17 cellular contexts compared by ENCODE assay signal in the genomic region with DNA sequence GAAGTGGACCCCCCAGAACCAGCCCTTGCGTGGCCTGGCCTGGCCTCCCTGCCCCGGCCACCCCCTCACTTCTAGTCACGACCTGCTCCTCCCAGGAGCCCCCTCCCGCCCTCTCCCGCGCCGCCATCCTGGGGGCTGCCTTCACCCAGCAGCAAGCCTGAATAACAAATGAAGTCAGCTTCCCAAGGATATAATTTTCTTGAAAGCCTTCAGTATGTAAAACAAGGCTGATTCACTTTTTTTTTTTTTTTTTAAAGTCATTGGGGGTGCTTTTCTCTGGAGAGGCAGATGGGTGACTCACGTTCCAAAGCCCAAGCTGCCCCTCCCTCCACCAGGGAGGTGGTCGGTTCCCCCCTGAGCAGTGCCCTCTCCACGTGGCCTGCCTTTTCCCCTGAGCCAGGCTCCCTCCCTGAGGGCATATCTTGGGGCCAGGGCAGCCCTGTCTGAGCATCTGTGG.
DNase-seq lines count a peak whose midpoint lies in the region; ATAC-seq, FAIRE-seq and TF ChIP-seq lines count a peak whose summit lies in the region.
"Had no signal": no experiment of that assay in that cellular context is flagged by ENCODE, and none has a peak within 500 bp of the region (broad histone marks: within the 10 kb centered on the region; RNA-seq: fewer than 3 reads in every experiment).

No MANE protein-coding gene starts in this region.

- peaks cover 10% of the 10 kb centered on the region for H3K36me3 Mint-ChIP-seq in astrocyte (ENCODE audit: low read depth, unreplicated experiment)

- TF ChIP-seq POLR2A in heart left ventricle (IDR thresholded peaks at IDR 0.05): no peak

- H3K4me1 ChIP-seq in SK-N-SH (ENCODE audit: control insufficient read depth in 1 of 2, insufficient read depth in 2 of 2, low read depth in 1 of 2, low read length in 1 of 2) (peaks cover 13 to 34% of the 10 kb centered on the region in 2 experiments; a peak in 2 of 4 replicates), astrocyte (ENCODE audit: insufficient read depth, low read length) (peaks cover 16% of the 10 kb centered on the region), iPS-20b (ENCODE audit: insufficient read depth, low read length) (peaks cover 21% of the 10 kb centered on the region), heart left ventricle (peaks cover 0 to 30% (median 8%) of the 10 kb centered on the region in 12 donors)
- H3K4me1 ChIP-seq: lower lobe of right lung had no signal

- H3K27ac Mint-ChIP-seq in astrocyte (ENCODE audit: unreplicated experiment): no peak overlapping the region
- H3K27ac Mint-ChIP-seq: activated CD4-positive, alpha-beta T cell treated with anti-CD3 and anti-CD28 coated beads, Interleukin-2, amount 10 ng/mL, durations not matched to agents 7 days and 5 days; activated T-helper 1 cell treated with anti-CD3 and anti-CD28 coated beads, Interleukin-12 subunit alpha, Interleukin-12 subunit beta, Interleukin-2, Interleukin-4 antibody, amounts not matched to agents 30 ng/mL and 10 ng/mL and 1 ng/mL, durations not matched to agents 14 hours and 24 hours and 36 hours had no signal

- intact Hi-C loops in heart left ventricle (cut with DNase I): no loop called here

- H3K79me2 ChIP-seq in SK-N-SH (ENCODE audit: insufficient read depth) (no peaks in the 10 kb centered on the region), astrocyte (ENCODE audit: insufficient read depth, low read length) (no peaks in the 10 kb centered on the region)

- H3K4me3 Mint-ChIP-seq in astrocyte (ENCODE audit: unreplicated experiment): no peak overlapping the region
- H3K4me3 Mint-ChIP-seq: activated CD4-positive, alpha-beta T cell treated with anti-CD3 and anti-CD28 coated beads, Interleukin-2, amount 10 ng/mL, durations not matched to agents 7 days and 5 days; activated T-helper 1 cell treated with anti-CD3 and anti-CD28 coated beads, Interleukin-12 subunit alpha, Interleukin-12 subunit beta, Interleukin-2, Interleukin-4 antibody, amounts not matched to agents 30 ng/mL and 10 ng/mL and 1 ng/mL, durations not matched to agents 14 hours and 24 hours and 36 hours had no signal

- CTCF ChIA-PET in SK-N-SH (lab: Yijun Ruan, JAX): interaction anchor here (1.0 kb wide), 1 partner anchor 391 kb away, joined by 3 read pairs; no protein-coding TSS in a partner anchor

- H3K4me2 ChIP-seq in SK-N-SH: no peak overlapping the region
- peak overlapping the region; percentile 76 for H3K4me2 ChIP-seq in astrocyte (ENCODE audit: low read length)

- WGBS in SK-N-SH (ENCODE audit: low lambda C conversion rate): 72% methylated on average over 10 of the region's 10 CpGs
- 72 to 83% (median 82%) methylated on average over 10 of the region's 10 CpGs for WGBS in heart left ventricle, 4 donors

- H3K4me3 ChIP-seq in SK-N-SH (ENCODE audit: low read depth in 2 of 2, low read length in 1 of 2): no peak overlapping the region
- H3K4me3 ChIP-seq in astrocyte (ENCODE audit: insufficient read depth, low read depth, low read length): no peak overlapping the region
- H3K4me3 ChIP-seq in iPS-20b (ENCODE audit: low read length): no peak overlapping the region; the same call in 1 of the 2 replicates
- no peak overlapping the region for H3K4me3 ChIP-seq in heart left ventricle
- H3K4me3 ChIP-seq: lower lobe of right lung had no signal

- no peak for TF ChIP-seq EP300 in SK-N-SH (IDR thresholded peaks at IDR 0.05; ENCODE audit: borderline replicate concordance in 1 of 2, low read depth in 1 of 2, low read length in 1 of 2)

- no peaks in the 10 kb centered on the region for H3K9me2 ChIP-seq in SK-N-SH

- H3K9me3 Mint-ChIP-seq in astrocyte (ENCODE audit: unreplicated experiment): peaks cover 5% of the 10 kb centered on the region
- H3K9me3 Mint-ChIP-seq: activated T-helper 1 cell treated with anti-CD3 and anti-CD28 coated beads, Interleukin-12 subunit alpha, Interleukin-12 subunit beta, Interleukin-2, Interleukin-4 antibody, amounts not matched to agents 30 ng/mL and 10 ng/mL and 1 ng/mL, durations not matched to agents 14 hours and 24 hours and 36 hours had no signal

- no peaks in the 10 kb centered on the region for H3F3A ChIP-seq in SK-N-SH (replicated peaks; ENCODE audit: insufficient read depth)

- H3K27ac ChIP-seq in SK-N-SH (ENCODE audit: low read depth in 2 of 2, low read length in 1 of 2) (peak overlapping the region in 1 of 2 experiments; percentile 21; a peak in 1 of 4 replicates), astrocyte (ENCODE audit: low read depth, low read length) (peak overlapping the region; percentile 48), iPS-20b (ENCODE audit: low read length) (no peak overlapping the region), heart left ventricle (no peak overlapping the region)
- H3K27ac ChIP-seq: lower lobe of right lung had no signal

- no peaks in the 10 kb centered on the region for H3K27me3 ChIP-seq in SK-N-SH (ENCODE audit: insufficient read depth)
- H3K27me3 ChIP-seq in astrocyte (ENCODE audit: insufficient read depth, low read length): no peaks in the 10 kb centered on the region
- H3K27me3 ChIP-seq in iPS-20b (ENCODE audit: insufficient read depth, low read length): no peaks in the 10 kb centered on the region
- no peaks in the 10 kb centered on the region for H3K27me3 ChIP-seq in heart left ventricle

- no peak overlapping the region for H3K9ac ChIP-seq in SK-N-SH
- H3K9ac ChIP-seq in astrocyte (ENCODE audit: low read length): peak overlapping the region; percentile 67
- H3K9ac ChIP-seq in iPS-20b (ENCODE audit: low read depth, low read length): 0 out of 2 replicates have a peak overlapping the region, but pooled peaks have one; percentile 53

- no peak for DNase-seq in SK-N-SH
- DNase-seq in astrocyte (ENCODE audit: low read depth): peak; percentile 74
- DNase-seq in LoVo (ENCODE audit: low spot score): no peak
- DNase-seq in heart left ventricle: no peak
- DNase-seq in SIG-M5 (lab: John Stamatoyannopoulos, UW): no peak
- DNase-seq: 8988T; activated CD4-positive, alpha-beta T cell treated with anti-CD3 and anti-CD28 coated beads, Interleukin-2, amount 10 ng/mL, durations not matched to agents 7 days and 5 days; KBM-7; lower lobe of right lung; NCI-H1436 treated with DMSO at 0.1 percent for 48 hours; NCI-H526; occipital lobe had no signal

- peaks cover 0 to 19% of the 10 kb centered on the region in 2 experiments for H3K36me3 ChIP-seq in SK-N-SH (replicated peaks in 1 of 2; ENCODE audit: control insufficient read depth in 1 of 2, insufficient read depth in 2 of 2, low read length in 1 of 2)
- no peaks in the 10 kb centered on the region for H3K36me3 ChIP-seq in astrocyte (ENCODE audit: insufficient read depth, low read length)
- 0 out of 2 replicates have a peak, but pooled peaks cover 3% of the 10 kb centered on the region for H3K36me3 ChIP-seq in iPS-20b (ENCODE audit: insufficient read depth, low read depth, low read length)
- peaks cover 0 to 49% (median 31%) of the 10 kb centered on the region in 9 donors for H3K36me3 ChIP-seq in heart left ventricle

- TF ChIP-seq RAD21 in SK-N-SH (IDR thresholded peaks at IDR 0.05; ENCODE audit: low read length): no peak

- no peaks in the 10 kb centered on the region for H3K9me3 ChIP-seq in SK-N-SH
- H3K9me3 ChIP-seq in astrocyte (ENCODE audit: insufficient read depth, low read depth, low read length): no peaks in the 10 kb centered on the region
- no peaks in the 10 kb centered on the region for H3K9me3 ChIP-seq in iPS-20b (ENCODE audit: insufficient read depth, low read depth, low read length)
- no peaks in the 10 kb centered on the region for H3K9me3 ChIP-seq in heart left ventricle
- H3K9me3 ChIP-seq: lower lobe of right lung had no signal

- peak; percentile 10; the same call in 1 of the 3 replicates for ATAC-seq in SK-N-SH treated with all-trans-retinoic acid at 6 μM for 48 hours
- ATAC-seq in heart left ventricle: no peak
- ATAC-seq in HG02840 (IDR thresholded peaks at IDR 0.05; ENCODE audit: low FRiP score, unreplicated experiment): no peak
- ATAC-seq: lower lobe of right lung had no signal

- H3K4me1 Mint-ChIP-seq in astrocyte (ENCODE audit: low read depth, unreplicated experiment): peaks cover 10% of the 10 kb centered on the region
- H3K4me1 Mint-ChIP-seq: activated CD4-positive, alpha-beta T cell treated with anti-CD3 and anti-CD28 coated beads, Interleukin-2, amount 10 ng/mL, durations not matched to agents 7 days and 5 days had no signal

- H2AFZ ChIP-seq in SK-N-SH (ENCODE audit: low read depth) (no peak overlapping the region), astrocyte (ENCODE audit: low read depth, low read length) (peak overlapping the region; percentile 13)

- H4K20me1 ChIP-seq in SK-N-SH (ENCODE audit: insufficient read depth) (no peaks in the 10 kb centered on the region), astrocyte (ENCODE audit: insufficient read depth, low read length) (no peaks in the 10 kb centered on the region)

- H3K27me3 Mint-ChIP-seq in astrocyte (ENCODE audit: low read depth, unreplicated experiment): no peaks in the 10 kb centered on the region
- H3K27me3 Mint-ChIP-seq: activated CD4-positive, alpha-beta T cell treated with anti-CD3 and anti-CD28 coated beads, Interleukin-2, amount 10 ng/mL, durations not matched to agents 7 days and 5 days had no signal

- TF ChIP-seq CTCF in SK-N-SH (IDR thresholded peaks at IDR 0.05): no peak
- TF ChIP-seq CTCF in astrocyte (IDR thresholded peaks at IDR 0.05; ENCODE audit: insufficient read depth, low read depth, low read length): no peak
- no peak for TF ChIP-seq CTCF in heart left ventricle (IDR thresholded peaks at IDR 0.05)

- POLR2A ChIA-PET in SK-N-SH (lab: Yijun Ruan, JAX): no interaction called here

- FAIRE-seq in astrocyte (lab: Jason Lieb, UNC): no peak
- FAIRE-seq: D721Med had no signal

TF ChIP-seq in SK-N-SH treated with all-trans-retinoic acid at 6 μM for 48 hours, 23 proteins besides CTCF, POLR2A, EP300 and RAD21:
- TF ChIP-seq ISL1 (CRISPR knock-in tag; IDR thresholded peaks at IDR 0.05): no peak
- TF ChIP-seq ZC3H10 (CRISPR knock-in tag; IDR thresholded peaks at IDR 0.05): no peak
- no peak for TF ChIP-seq ZFP30 (CRISPR knock-in tag; IDR thresholded peaks at IDR 0.05)
- no peak for TF ChIP-seq ZNF70 (CRISPR knock-in tag; IDR thresholded peaks at IDR 0.05)
- no peak for TF ChIP-seq SNAI2 (CRISPR knock-in tag; IDR thresholded peaks at IDR 0.05)
- no peak for TF ChIP-seq TCF4 (CRISPR knock-in tag; IDR thresholded peaks at IDR 0.05; ENCODE audit: borderline replicate concordance)
- no peak for TF ChIP-seq OSR1 (CRISPR knock-in tag; IDR thresholded peaks at IDR 0.05)
- TF ChIP-seq ZNF8 (CRISPR knock-in tag; IDR thresholded peaks at IDR 0.05): no peak
- no peak for TF ChIP-seq RARB (CRISPR knock-in tag; IDR thresholded peaks at IDR 0.05)

TF ChIP-seq in SK-N-SH, 30 proteins besides CTCF, POLR2A, EP300 and RAD21:
- TF ChIP-seq ELF1 (IDR thresholded peaks at IDR 0.05): no peak
- no peak for TF ChIP-seq TEAD4 (IDR thresholded peaks at IDR 0.05; ENCODE audit: borderline replicate concordance, insufficient read depth)
- TF ChIP-seq MEF2A (IDR thresholded peaks at IDR 0.05; ENCODE audit: borderline replicate concordance, low read depth): no peak
- no peak for TF ChIP-seq TCF12 (IDR thresholded peaks at IDR 0.05)
- no peak for TF ChIP-seq EZH2phosphoT487 (IDR thresholded peaks at IDR 0.05; ENCODE audit: borderline replicate concordance, low read depth)
